ENCODE assay signal across 14 cellular contexts in genomic region chr6:68069921-68070709, GRCh38.
"Had no signal": no experiment of that assay in that cellular context is flagged by ENCODE, and none has a peak within 500 bp of the region (broad histone marks: within the 10 kb centered on the region; RNA-seq: fewer than 3 reads in every experiment).

No MANE protein-coding gene starts in this region.

- H3K27ac ChIP-seq: breast epithelium, thoracic aorta, upper lobe of left lung had no signal

- H3K36me3 Mint-ChIP-seq: activated naive CD4-positive, alpha-beta T cell treated with anti-CD3 and anti-CD28 coated beads, Interleukin-2, amount 50 U/mL, for 24 hours; naive B cell; stimulated activated naive B cell treated with anti-CD40 and anti-IgM and Interleukin-4, amounts not matched to agents 10 μg/mL and 1 μg/mL and 100 μg/mL, for 72 hours had no signal

- H3K4me1 ChIP-seq: breast epithelium, upper lobe of left lung had no signal

- H3K4me1 Mint-ChIP-seq: activated naive CD4-positive, alpha-beta T cell treated with anti-CD3 and anti-CD28 coated beads, Interleukin-2, amount 50 U/mL, for 24 hours; naive B cell; neural crest cell; stimulated activated naive B cell treated with anti-CD40 and anti-IgM and Interleukin-4, amounts not matched to agents 10 μg/mL and 1 μg/mL and 100 μg/mL, for 72 hours had no signal

- H3K27me3 Mint-ChIP-seq: activated naive CD4-positive, alpha-beta T cell treated with anti-CD3 and anti-CD28 coated beads, Interleukin-2, amount 50 U/mL, for 24 hours; naive B cell; stimulated activated naive B cell treated with anti-CD40 and anti-IgM and Interleukin-4, amounts not matched to agents 10 μg/mL and 1 μg/mL and 100 μg/mL, for 72 hours had no signal

- H3K27me3 ChIP-seq: breast epithelium, upper lobe of left lung had no signal

- H3K4me3 ChIP-seq: breast epithelium, thoracic aorta, upper lobe of left lung had no signal

- H3K36me3 ChIP-seq: breast epithelium, thoracic aorta, upper lobe of left lung had no signal

- DNase-seq: activated effector memory CD4-positive, alpha-beta T cell treated with anti-CD3 and anti-CD28 coated beads, Interleukin-2, amount 50 U/mL, for 16 hours; activated T-cell treated with anti-CD3 and anti-CD28 coated beads, Interleukin-2, amount 50 U/mL, for 72 hours; cortex of kidney; naive B cell; retina; stimulated activated naive B cell treated with anti-CD40 and anti-IgM and Interleukin-4, amounts not matched to agents 10 μg/mL and 1 μg/mL and 100 μg/mL, for 72 hours; T-helper 1 cell; T1000; upper lobe of left lung had no signal

- H3K27ac Mint-ChIP-seq: activated T-cell treated with anti-CD3 and anti-CD28 coated beads, Interleukin-2, amount 50 U/mL, for 72 hours; naive B cell; stimulated activated naive B cell treated with anti-CD40 and anti-IgM and Interleukin-4, amounts not matched to agents 10 μg/mL and 1 μg/mL and 100 μg/mL, for 72 hours had no signal

- H3K4me3 Mint-ChIP-seq: activated naive CD4-positive, alpha-beta T cell treated with anti-CD3 and anti-CD28 coated beads, Interleukin-2, amount 50 U/mL, for 24 hours; activated T-cell treated with anti-CD3 and anti-CD28 coated beads, Interleukin-2, amount 50 U/mL, for 72 hours; naive B cell; neural crest cell; stimulated activated naive B cell treated with anti-CD40 and anti-IgM and Interleukin-4, amounts not matched to agents 10 μg/mL and 1 μg/mL and 100 μg/mL, for 72 hours had no signal

- H3K9me3 ChIP-seq: breast epithelium, thoracic aorta, upper lobe of left lung had no signal

- ATAC-seq: activated CD4-positive, CD25-positive, alpha-beta regulatory T cell treated with anti-CD3 and anti-CD28 coated beads, Interleukin-2, amount 50 U/mL, for 24 hours; activated T-cell treated with anti-CD3 and anti-CD28 coated beads, Interleukin-2, amount 50 U/mL, for 72 hours; stimulated activated naive B cell treated with anti-CD40 and anti-IgM and Interleukin-4, amounts not matched to agents 10 μg/mL and 1 μg/mL and 100 μg/mL, for 72 hours had no signal

- H3K9me3 Mint-ChIP-seq: neural crest cell; stimulated activated naive B cell treated with anti-CD40 and anti-IgM and Interleukin-4, amounts not matched to agents 10 μg/mL and 1 μg/mL and 100 μg/mL, for 72 hours had no signal
